1 cellular context compared by ENCODE assay signal in the genomic region with DNA sequence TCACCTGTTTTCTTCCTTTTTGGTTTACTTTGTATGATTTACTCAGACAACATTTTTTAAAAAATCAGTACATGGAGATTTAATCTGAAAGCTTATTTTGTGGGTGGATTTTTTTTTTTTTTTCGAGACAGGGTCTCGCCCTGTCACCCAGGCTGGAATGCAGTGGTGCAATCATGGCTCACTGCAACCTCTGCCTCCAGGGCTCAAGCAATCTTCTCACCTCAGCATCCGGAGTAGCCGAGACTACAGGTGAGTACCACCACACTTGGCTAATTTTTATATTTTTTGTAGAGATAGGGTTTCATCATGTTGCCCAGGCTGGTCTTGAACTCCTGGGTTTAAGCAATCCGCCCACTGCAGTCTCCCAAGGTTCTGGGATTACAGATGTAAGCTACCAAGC.
TF ChIP-seq lines count a peak whose summit lies in the region.

No MANE protein-coding gene starts in this region.

TF ChIP-seq in liver, 16 proteins besides CTCF, POLR2A, EP300 and RAD21:
- TF ChIP-seq YY1 (IDR thresholded peaks at IDR 0.05): no peak
- TF ChIP-seq, protein P1, sequence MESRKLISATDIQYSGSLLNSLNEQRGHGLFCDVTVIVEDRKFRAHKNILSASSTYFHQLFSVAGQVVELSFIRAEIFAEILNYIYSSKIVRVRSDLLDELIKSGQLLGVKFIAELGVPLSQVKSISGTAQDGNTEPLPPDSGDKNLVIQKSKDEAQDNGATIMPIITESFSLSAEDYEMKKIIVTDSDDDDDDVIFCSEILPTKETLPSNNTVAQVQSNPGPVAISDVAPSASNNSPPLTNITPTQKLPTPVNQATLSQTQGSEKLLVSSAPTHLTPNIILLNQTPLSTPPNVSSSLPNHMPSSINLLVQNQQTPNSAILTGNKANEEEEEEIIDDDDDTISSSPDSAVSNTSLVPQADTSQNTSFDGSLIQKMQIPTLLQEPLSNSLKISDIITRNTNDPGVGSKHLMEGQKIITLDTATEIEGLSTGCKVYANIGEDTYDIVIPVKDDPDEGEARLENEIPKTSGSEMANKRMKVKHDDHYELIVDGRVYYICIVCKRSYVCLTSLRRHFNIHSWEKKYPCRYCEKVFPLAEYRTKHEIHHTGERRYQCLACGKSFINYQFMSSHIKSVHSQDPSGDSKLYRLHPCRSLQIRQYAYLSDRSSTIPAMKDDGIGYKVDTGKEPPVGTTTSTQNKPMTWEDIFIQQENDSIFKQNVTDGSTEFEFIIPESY (IDR thresholded peaks at IDR 0.05): no peak
- no peak for TF ChIP-seq SP1 (IDR thresholded peaks at IDR 0.05)
- no peak for TF ChIP-seq NR2F2 (IDR thresholded peaks at IDR 0.05)
- TF ChIP-seq GABPA (IDR thresholded peaks at IDR 0.05 in 1 of 2, conservative IDR thresholded peaks at IDR 0.05 in 1 of 2): no peak
- no peak for TF ChIP-seq JUND (IDR thresholded peaks at IDR 0.05)
- TF ChIP-seq, protein P2, sequence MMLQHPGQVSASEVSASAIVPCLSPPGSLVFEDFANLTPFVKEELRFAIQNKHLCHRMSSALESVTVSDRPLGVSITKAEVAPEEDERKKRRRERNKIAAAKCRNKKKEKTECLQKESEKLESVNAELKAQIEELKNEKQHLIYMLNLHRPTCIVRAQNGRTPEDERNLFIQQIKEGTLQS (IDR thresholded peaks at IDR 0.05): no peak
- TF ChIP-seq EGR1 (IDR thresholded peaks at IDR 0.05; ENCODE audit: low read depth in 2 of 2): no peak
- no peak for TF ChIP-seq RXRA (IDR thresholded peaks at IDR 0.05)
- TF ChIP-seq HNF4G (IDR thresholded peaks at IDR 0.05): no peak
- TF ChIP-seq FOXA2 (IDR thresholded peaks at IDR 0.05): no peak
- TF ChIP-seq HNF4A (conservative IDR thresholded peaks at IDR 0.05): no peak
- TF ChIP-seq TAF1 (conservative IDR thresholded peaks at IDR 0.05): no peak
- TF ChIP-seq, protein P3, sequence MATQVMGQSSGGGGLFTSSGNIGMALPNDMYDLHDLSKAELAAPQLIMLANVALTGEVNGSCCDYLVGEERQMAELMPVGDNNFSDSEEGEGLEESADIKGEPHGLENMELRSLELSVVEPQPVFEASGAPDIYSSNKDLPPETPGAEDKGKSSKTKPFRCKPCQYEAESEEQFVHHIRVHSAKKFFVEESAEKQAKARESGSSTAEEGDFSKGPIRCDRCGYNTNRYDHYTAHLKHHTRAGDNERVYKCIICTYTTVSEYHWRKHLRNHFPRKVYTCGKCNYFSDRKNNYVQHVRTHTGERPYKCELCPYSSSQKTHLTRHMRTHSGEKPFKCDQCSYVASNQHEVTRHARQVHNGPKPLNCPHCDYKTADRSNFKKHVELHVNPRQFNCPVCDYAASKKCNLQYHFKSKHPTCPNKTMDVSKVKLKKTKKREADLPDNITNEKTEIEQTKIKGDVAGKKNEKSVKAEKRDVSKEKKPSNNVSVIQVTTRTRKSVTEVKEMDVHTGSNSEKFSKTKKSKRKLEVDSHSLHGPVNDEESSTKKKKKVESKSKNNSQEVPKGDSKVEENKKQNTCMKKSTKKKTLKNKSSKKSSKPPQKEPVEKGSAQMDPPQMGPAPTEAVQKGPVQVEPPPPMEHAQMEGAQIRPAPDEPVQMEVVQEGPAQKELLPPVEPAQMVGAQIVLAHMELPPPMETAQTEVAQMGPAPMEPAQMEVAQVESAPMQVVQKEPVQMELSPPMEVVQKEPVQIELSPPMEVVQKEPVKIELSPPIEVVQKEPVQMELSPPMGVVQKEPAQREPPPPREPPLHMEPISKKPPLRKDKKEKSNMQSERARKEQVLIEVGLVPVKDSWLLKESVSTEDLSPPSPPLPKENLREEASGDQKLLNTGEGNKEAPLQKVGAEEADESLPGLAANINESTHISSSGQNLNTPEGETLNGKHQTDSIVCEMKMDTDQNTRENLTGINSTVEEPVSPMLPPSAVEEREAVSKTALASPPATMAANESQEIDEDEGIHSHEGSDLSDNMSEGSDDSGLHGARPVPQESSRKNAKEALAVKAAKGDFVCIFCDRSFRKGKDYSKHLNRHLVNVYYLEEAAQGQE (IDR thresholded peaks at IDR 0.05): no peak
- TF ChIP-seq, protein P4, sequence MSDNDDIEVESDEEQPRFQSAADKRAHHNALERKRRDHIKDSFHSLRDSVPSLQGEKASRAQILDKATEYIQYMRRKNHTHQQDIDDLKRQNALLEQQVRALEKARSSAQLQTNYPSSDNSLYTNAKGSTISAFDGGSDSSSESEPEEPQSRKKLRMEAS (IDR thresholded peaks at IDR 0.05): no peak
- TF ChIP-seq FOXA1 (IDR thresholded peaks at IDR 0.05): no peak
TF ChIP-seq in liver: peak in this region for 0.
